In genomic region chr21:44598031-44598430, GRCh38 we compare ENCODE assay signal across 1 cellular context.
A peak's percentile ranks its signal among the peaks of the same experiment; 100 is the strongest.
TF ChIP-seq lines count a peak whose summit lies in the region.

No MANE protein-coding gene starts in this region.

TF ChIP-seq in H1, 55 proteins besides CTCF, POLR2A, EP300 and RAD21:
- TF ChIP-seq TCF12 (IDR thresholded peaks at IDR 0.05; ENCODE audit: low read depth, low read length) (no peak), TAF1 (IDR thresholded peaks at IDR 0.05; ENCODE audit: low read depth, low read length) (peak; percentile 43; the same call in 1 of the 2 replicates)
